In the genomic region with DNA sequence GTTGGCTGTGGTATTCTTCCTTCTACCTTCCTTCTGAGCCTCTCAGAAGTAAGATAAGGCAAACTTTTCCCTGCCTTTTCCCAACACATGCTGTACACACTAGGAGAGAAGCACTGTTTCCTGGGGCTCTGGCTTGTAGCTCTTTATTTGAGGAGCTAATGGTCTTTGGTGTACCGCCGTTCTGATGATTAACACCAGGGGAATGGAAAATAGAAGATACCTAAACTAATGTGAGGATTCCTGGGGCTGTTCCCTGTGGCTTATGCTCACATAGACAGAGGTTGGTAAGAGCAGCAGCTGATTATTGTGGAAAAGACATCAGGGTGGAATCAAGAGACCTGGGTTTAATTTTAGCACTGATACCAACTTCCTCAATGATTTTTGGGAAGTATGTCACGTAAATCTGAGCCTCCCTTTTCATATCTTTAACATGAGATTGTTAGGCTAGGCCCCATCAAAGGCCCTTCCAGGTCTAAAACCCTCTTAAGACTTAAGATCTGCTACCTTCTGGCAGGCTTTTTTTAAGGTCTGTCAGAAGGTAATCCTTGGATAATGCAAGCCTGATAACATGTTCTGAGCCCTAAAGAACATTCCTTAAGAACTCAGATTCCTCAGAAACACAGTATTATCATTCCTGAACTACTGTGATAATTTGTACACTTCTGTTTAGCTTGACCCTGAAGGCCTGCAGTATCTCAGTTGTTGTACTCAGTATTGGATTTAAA, we compare ENCODE assay signal across 17 cellular contexts.
"Had no signal": no experiment of that assay in that cellular context is flagged by ENCODE, and none has a peak within 500 bp of the region (broad histone marks: within the 10 kb centered on the region; RNA-seq: fewer than 3 reads in every experiment).

No MANE protein-coding gene starts in this region.

- H3K4me3 ChIP-seq: lower lobe of right lung, tibial nerve, uterus had no signal

- DNase-seq: activated CD4-positive, alpha-beta T cell treated with anti-CD3 and anti-CD28 coated beads, Interleukin-2, amount 50 U/mL, for 1 hour; activated CD8-positive, alpha-beta memory T cell treated with anti-CD3 and anti-CD28 coated beads for 24 hours; activated naive CD8-positive, alpha-beta T cell treated with anti-CD3 and anti-CD28 coated beads, Interleukin-2, amount 10 ng/mL, durations not matched to agents 7 days and 5 days; anterior cingulate cortex; effector memory CD8-positive, alpha-beta T cell; head of caudate nucleus; left colon; lower lobe of right lung; naive B cell; stimulated activated CD4-positive, alpha-beta T cell treated with anti-CD3 and anti-CD28 coated beads, Interleukin-2, amount 100 ng/mL, for 48 hours; stimulated activated naive B cell treated with anti-CD40 and anti-IgM and Interleukin-4, amounts not matched to agents 10 μg/mL and 1 μg/mL and 100 μg/mL, for 72 hours; T1000; uterus had no signal

- H3K4me1 ChIP-seq: lower lobe of right lung, parathyroid adenoma, tibial nerve, uterus had no signal

- H3K36me3 ChIP-seq: lower lobe of right lung, uterus had no signal

- H2AFZ ChIP-seq: parathyroid adenoma had no signal

- ATAC-seq: activated CD4-positive, CD25-positive, alpha-beta regulatory T cell treated with anti-CD3 and anti-CD28 coated beads, Interleukin-2, amount 50 U/mL, for 24 hours; effector memory CD8-positive, alpha-beta T cell; left colon; lower lobe of right lung; stimulated activated naive B cell treated with anti-CD40 and anti-IgM and Interleukin-4, amounts not matched to agents 10 μg/mL and 1 μg/mL and 100 μg/mL, for 72 hours had no signal

- H3K9me3 ChIP-seq: lower lobe of right lung, tibial nerve, uterus had no signal

- H3K9ac ChIP-seq: parathyroid adenoma had no signal

- H3K27ac ChIP-seq: epithelial cell of prostate, lower lobe of right lung, parathyroid adenoma, tibial nerve, uterus had no signal

- H3K27me3 ChIP-seq: tibial nerve, uterus had no signal
